Comparison of ENCODE assay signal across 25 cellular contexts in genomic region chr3:160259589-160259988, GRCh38. TPM values are rescaled to one million over a fixed set of nuclear protein-coding genes. Genes with fewer than 3 reads are reported as not detected.
DNase-seq lines count a peak whose midpoint lies in the region; ATAC-seq and TF ChIP-seq lines count a peak whose summit lies in the region.
"Had no signal": no experiment of that assay in that cellular context is flagged by ENCODE, and none has a peak within 500 bp of the region (broad histone marks: within the 10 kb centered on the region; RNA-seq: fewer than 3 reads in every experiment).

No MANE protein-coding gene starts in this region.

- H3K4me3 ChIP-seq in fibroblast of the aortic adventitia (ENCODE audit: low read depth, low read length) (no peak overlapping the region), gastrocnemius medialis (no peak overlapping the region)
- H3K4me3 ChIP-seq: BLaER1, SJSA1 had no signal

- no peaks in the 10 kb centered on the region for H3K4me1 ChIP-seq in gastrocnemius medialis
- H3K4me1 ChIP-seq in foreskin keratinocyte, result no peaks in the 10 kb centered on the region
- H3K4me1 ChIP-seq: BLaER1, SJSA1 had no signal

- H3K27ac Mint-ChIP-seq in activated CD4-positive, alpha-beta T cell treated with anti-CD3 and anti-CD28 coated beads, Interleukin-2, amount 10 ng/mL, durations not matched to agents 24 days and 14 days, result no peak overlapping the region
- H3K27ac Mint-ChIP-seq: CD4-positive, CD25-positive, alpha-beta regulatory T cell had no signal

- no peaks in the 10 kb centered on the region for H3K36me3 Mint-ChIP-seq in activated CD4-positive, alpha-beta T cell treated with anti-CD3 and anti-CD28 coated beads, Interleukin-2, amount 10 ng/mL, durations not matched to agents 24 days and 14 days (ENCODE audit: low read depth)

- H3K4me3 Mint-ChIP-seq in activated CD4-positive, alpha-beta T cell treated with anti-CD3 and anti-CD28 coated beads, Interleukin-2, amount 10 ng/mL, durations not matched to agents 24 days and 14 days, result no peak overlapping the region
- H3K4me3 Mint-ChIP-seq: CD4-positive, CD25-positive, alpha-beta regulatory T cell had no signal

- no peaks in the 10 kb centered on the region for H3K27me3 ChIP-seq in gastrocnemius medialis
- no peaks in the 10 kb centered on the region for H3K27me3 ChIP-seq in foreskin keratinocyte
- H3K27me3 ChIP-seq: BLaER1, SJSA1 had no signal

- H3K9me3 Mint-ChIP-seq in activated CD4-positive, alpha-beta T cell treated with anti-CD3 and anti-CD28 coated beads, Interleukin-2, amount 10 ng/mL, durations not matched to agents 24 days and 14 days, result no peaks in the 10 kb centered on the region
- H3K9me3 Mint-ChIP-seq: CD4-positive, CD25-positive, alpha-beta regulatory T cell had no signal

- DNase-seq in EH (ENCODE audit: low read depth) (peak; percentile 31), dedifferentiated amniotic fluid mesenchymal stem cell (ENCODE audit: extremely low spot score) (peak; percentile 19), fibroblast of the aortic adventitia (ENCODE audit: low read depth) (peak; percentile 58), gastrocnemius medialis (no peak), activated gamma-delta T cell (lab: John Stamatoyannopoulos, UW) (no peak), foreskin keratinocyte (no peak)
- DNase-seq in activated CD4-positive, alpha-beta T cell treated with anti-CD3 and anti-CD28 coated beads, Interleukin-2, amount 10 ng/mL, durations not matched to agents 24 days and 14 days, result no peak
- DNase-seq: CD4-positive, CD25-positive, alpha-beta regulatory T cell; H7; KBM-7; MV-4-11; NCI-H1105; NCI-H1436 treated with DMSO at 0.1 percent for 48 hours; NCI-H187 treated with DMSO at 0.1 percent for 48 hours; NCI-H2171 treated with DMSO at 0.1 percent for 48 hours; NCI-H345; NCI-H510A treated with DMSO at 0.1 percent for 48 hours; NCI-H82; NK-92 treated with Interleukin-12 subunit alpha and Interleukin-12 subunit beta, amount 100 ng/mL, for 24 hours; PC-3; Right ventricle myocardium superior had no signal

- TF ChIP-seq CTCF in fibroblast of the aortic adventitia (IDR thresholded peaks at IDR 0.05; ENCODE audit: insufficient read depth, low read length), result no peak
- TF ChIP-seq CTCF in gastrocnemius medialis (IDR thresholded peaks at IDR 0.05 in 4 of 5, conservative IDR thresholded peaks at IDR 0.05 in 1 of 5), result no peak
- no peak for TF ChIP-seq CTCF in foreskin keratinocyte (conservative IDR thresholded peaks at IDR 0.05)

- ATAC-seq in gastrocnemius medialis, result no peak
- no peak for ATAC-seq in foreskin keratinocyte
- ATAC-seq: PC-3 had no signal

- no peak overlapping the region for H3K27ac ChIP-seq in gastrocnemius medialis
- H3K27ac ChIP-seq in foreskin keratinocyte, result no peak overlapping the region
- H3K27ac ChIP-seq: BLaER1, SJSA1 had no signal

- H3K27me3 Mint-ChIP-seq in activated CD4-positive, alpha-beta T cell treated with anti-CD3 and anti-CD28 coated beads, Interleukin-2, amount 10 ng/mL, durations not matched to agents 24 days and 14 days, result no peaks in the 10 kb centered on the region

- intact Hi-C loops in gastrocnemius medialis (cut with DNase I; ENCODE audit: low total_unique reads), result no loop called here
- intact Hi-C loops in activated CD4-positive, alpha-beta T cell treated with anti-CD3 and anti-CD28 coated beads, Interleukin-2, amount 10 ng/mL, durations not matched to agents 24 days and 14 days (cut with micrococcal nuclease), result no loop called here

- in situ Hi-C loops in gastrocnemius medialis (cut with MboI; ENCODE audit: low sequenced_read_pairs in 4 of 4), result no loop called here

- no peaks in the 10 kb centered on the region for H3K9me3 ChIP-seq in gastrocnemius medialis
- H3K9me3 ChIP-seq: BLaER1, SJSA1 had no signal

- H3K36me3 ChIP-seq in gastrocnemius medialis, result no peaks in the 10 kb centered on the region
- H3K36me3 ChIP-seq: SJSA1 had no signal

- H3K4me1 Mint-ChIP-seq in activated CD4-positive, alpha-beta T cell treated with anti-CD3 and anti-CD28 coated beads, Interleukin-2, amount 10 ng/mL, durations not matched to agents 24 days and 14 days, result peaks cover 4% of the 10 kb centered on the region

- no peak for TF ChIP-seq POLR2A in gastrocnemius medialis (IDR thresholded peaks at IDR 0.05)

RNA-seq across cellular contexts. Expression of gene C3orf80, which starts 34.4 kb away (rescaled TPM):
- total RNA-seq in fibroblast of the aortic adventitia (ENCODE audit: low replicate concordance), result 0.63 and 1.8 TPM in 2 replicates
- total RNA-seq in gastrocnemius medialis, result under 1 TPM in 1 of 4 donors, not detected in 3; 0.10 TPM
- total RNA-seq in activated CD4-positive, alpha-beta T cell treated with anti-CD3 and anti-CD28 coated beads, Interleukin-2, amount 10 ng/mL, durations not matched to agents 24 days and 14 days, result 0.07 TPM in 1 of 2 replicates, not detected in the other
- total RNA-seq in foreskin keratinocyte, result not detected in 2 replicates
- not detected in 2 replicates for polyA plus RNA-seq in foreskin keratinocyte
- total RNA-seq: A673, G401, Right ventricle myocardium superior, SJSA1 had no signal
- polyA plus RNA-seq: CD4-positive, CD25-positive, alpha-beta regulatory T cell had no signal

Comparison
In these comparisons a context has a peak if more than half of its experiments do, and no peak if none do; other contexts are left out.
1. DNase-seq: peak in EH (single experiment), dedifferentiated amniotic fluid mesenchymal stem cell (single experiment) and fibroblast of the aortic adventitia (single experiment); none in gastrocnemius medialis (0 of 2), activated gamma-delta T cell (single experiment), activated CD4-positive, alpha-beta T cell treated with anti-CD3 and anti-CD28 coated beads, Interleukin-2, amount 10 ng/mL, durations not matched to agents 24 days and 14 days (single experiment) and foreskin keratinocyte (0 of 2).